In genomic region chr9:83623634-83623991, GRCh38 we compare ENCODE assay signal across 7 cellular contexts. TPM values are rescaled to one million over a fixed set of nuclear protein-coding genes. Genes with fewer than 3 reads are reported as not detected.
DNase-seq lines count a peak whose midpoint lies in the region; ATAC-seq and TF ChIP-seq lines count a peak whose summit lies in the region.

No MANE protein-coding gene starts in this region.

- TF ChIP-seq CTCF in HFFc6 (IDR thresholded peaks at IDR 0.05) (no peak), choroid plexus epithelial cell (conservative IDR thresholded peaks at IDR 0.05; ENCODE audit: low read depth, low read length) (no peak), GM13977 (IDR thresholded peaks at IDR 0.05; ENCODE audit: extremely low read depth, insufficient read depth, missing control alignments) (no peak)

- 11 to 30% methylated on average over 2 to 3 of the region's 5 CpGs for WGBS in mesodermal cell (ENCODE audit: insufficient coverage in 2 of 2), 2 experiments
- 0 to 2% methylated on average over 5 of the region's 5 CpGs for WGBS in aorta, 2 donors

- H3K9me3 Mint-ChIP-seq in HFFc6: no peaks in the 10 kb centered on the region

- in situ Hi-C loops in GM13977 (cut with MboI; ENCODE audit: low pct_unique_long_range_greater_than_20kb, low sequenced_read_pairs, unreplicated experiment): no loop called here

- H3K4me3 Mint-ChIP-seq in HFFc6: peak overlapping the region; percentile 88

- H3K27me3 Mint-ChIP-seq in HFFc6 (ENCODE audit: insufficient read depth): peaks cover 1% of the 10 kb centered on the region; the same call in 1 of the 2 replicates

- peak overlapping the region; percentile 77 for H3K27ac Mint-ChIP-seq in HFFc6

- H3K9me3 ChIP-seq in mesodermal cell (ENCODE audit: control insufficient read depth, low read length) (no peaks in the 10 kb centered on the region), aorta (ENCODE audit: control insufficient read depth, low read length) (no peaks in the 10 kb centered on the region)

- H3K4me1 ChIP-seq in mesodermal cell (ENCODE audit: control insufficient read depth, insufficient read depth, low read length, poor library complexity, severe bottlenecking) (no peaks in the 10 kb centered on the region), aorta (ENCODE audit: control insufficient read depth in 1 of 2, insufficient read depth in 2 of 2, low read length in 2 of 2) (peaks cover 0 to 1% of the 10 kb centered on the region in 2 donors)

- ATAC-seq in GM18519 (IDR thresholded peaks at IDR 0.05; ENCODE audit: low FRiP score, unreplicated experiment) (peak; percentile 2), aorta (ENCODE audit: low FRiP score) (no peak)

- H3K36me3 ChIP-seq in mesodermal cell (ENCODE audit: control insufficient read depth, insufficient read depth, low read length): peaks cover 3% of the 10 kb centered on the region
- H3K36me3 ChIP-seq in aorta (ENCODE audit: control insufficient read depth in 1 of 2, insufficient read depth in 2 of 2, low read length in 1 of 2): no peaks in the 10 kb centered on the region

- peaks cover under 1% of the 10 kb centered on the region; the same call in 1 of the 2 replicates for H3K36me3 Mint-ChIP-seq in HFFc6 (ENCODE audit: low read depth)

- H3K4me1 Mint-ChIP-seq in HFFc6 (ENCODE audit: low read depth): peaks cover 26% of the 10 kb centered on the region

- no peak for DNase-seq in HFFc6
- peak; percentile 41 for DNase-seq in NCI-H1092 treated with DMSO at 0.1 percent for 48 hours (lab: John Stamatoyannopoulos, UW)
- no peak for DNase-seq in choroid plexus epithelial cell (ENCODE audit: low read depth)
- DNase-seq in aorta: no peak
- no peak for DNase-seq in GM13977 (ENCODE audit: low spot score)

- H3K4me3 ChIP-seq in choroid plexus epithelial cell (ENCODE audit: low read depth, low read length) (peak overlapping the region; percentile 75), mesodermal cell (ENCODE audit: extremely low read depth, insufficient read depth, low read length, poor library complexity, severe bottlenecking) (peak overlapping the region; percentile 65), aorta (ENCODE audit: low read length in 2 of 2) (peak overlapping the region; percentile 50 to 91)

- intact Hi-C loops in aorta (cut with DNase I): loop anchor here (5.0 to 10.0 kb wide), 3 partner anchors 84 to 291 kb away; partner anchors contain the start of gene UBQLN1 (in 2 of the 2)

- H3K27me3 ChIP-seq in aorta (ENCODE audit: control insufficient read depth in 1 of 2, insufficient read depth in 2 of 2, low read length in 1 of 2): no peaks in the 10 kb centered on the region

- H3K27ac ChIP-seq in mesodermal cell (ENCODE audit: low read depth, low read length, severe bottlenecking) (no peak overlapping the region), aorta (ENCODE audit: low read depth in 1 of 2, low read length in 2 of 2) (peak overlapping the region; percentile 4 to 89)

RNA-seq across cellular contexts. Expression of gene IDNK, which starts 0.7 kb away (rescaled TPM):
- 1 to 10 TPM; 5.0 to 9.5 (median 8.5) TPM for total RNA-seq in HFFc6 (2021; fragmentation: NEBNext Ultra II Directional; extraction: Animal tissue kit (Norgen Biotek cat#: 25700))
- 1.0 TPM for polyA plus RNA-seq in mesodermal cell (2013, experiment 1 of 2)
- 1.5 TPM for polyA plus RNA-seq in mesodermal cell (2013, experiment 2 of 2)
- 1 to 10 TPM; 1.7 to 6.3 TPM for total RNA-seq in aorta
- polyA plus RNA-seq in aorta: 10 to 100 TPM in 1 of 2 donors, 1 to 10 TPM in 1; 8.3 to 21.8 TPM
